ENCODE assay signal across 28 cellular contexts in the genomic region with DNA sequence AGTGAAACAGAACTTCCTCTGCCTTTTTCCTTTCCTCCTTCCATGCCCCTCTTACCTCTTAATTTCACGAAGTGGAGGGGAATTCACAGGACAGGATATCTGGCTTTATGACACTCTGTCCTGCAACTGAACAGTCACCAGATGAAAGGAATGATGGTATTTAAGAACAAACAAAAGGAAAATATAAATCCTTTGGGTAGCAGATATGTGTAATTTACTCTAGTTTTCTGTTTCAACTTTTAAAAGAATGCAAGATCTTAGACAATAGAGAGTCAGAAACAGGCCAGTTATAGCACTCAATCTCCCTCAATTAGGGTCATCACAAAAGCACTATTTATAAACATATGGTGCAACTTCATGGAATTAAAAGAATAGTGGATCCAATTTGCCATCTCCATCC. TPM values are rescaled to one million over a fixed set of nuclear protein-coding genes. Genes with fewer than 3 reads are reported as not detected.
A peak's percentile ranks its signal among the peaks of the same experiment; 100 is the strongest.
DNase-seq lines count a peak whose midpoint lies in the region; ATAC-seq, FAIRE-seq and TF ChIP-seq lines count a peak whose summit lies in the region.
"Had no signal": no experiment of that assay in that cellular context is flagged by ENCODE, and none has a peak within 500 bp of the region (broad histone marks: within the 10 kb centered on the region; RNA-seq: fewer than 3 reads in every experiment).

No MANE protein-coding gene starts in this region.

- DNase-seq in IMR-90 (no peak), H1 (ENCODE audit: low read depth in 1 of 2, low spot score in 2 of 2) (no peak), neural progenitor cell (ENCODE audit: low spot score) (no peak), epidermal melanocyte (ENCODE audit: insufficient read length, low spot score) (no peak), NCI-H2081 (lab: John Stamatoyannopoulos, UW) (no peak)
- no peak for DNase-seq in activated T-cell treated with anti-CD3 and anti-CD28 coated beads, Interleukin-2, amount 50 U/mL, for 4 hours
- DNase-seq: 8988T; ACHN; BE2C; C1 segment of cervical spinal cord; CD4-positive, alpha-beta memory T cell; CD4-positive, CD25-positive, alpha-beta regulatory T cell; CD8-positive, alpha-beta memory T cell; COR-L47; DMS 273 treated with DMSO at 0.1 percent for 48 hours; DMS153; DMS53; DMS79; DND-41; EL; GDM1 had no signal

- TF ChIP-seq CTCF in IMR-90 (conservative IDR thresholded peaks at IDR 0.05; ENCODE audit: low read depth, low read length) (no peak), H1 (IDR thresholded peaks at IDR 0.05; ENCODE audit: control extremely low read depth in 1 of 3, insufficient read depth in 1 of 3, low read depth in 1 of 3, low read length in 3 of 3) (no peak), neural progenitor cell (IDR thresholded peaks at IDR 0.05) (no peak)

- H3K36me3 ChIP-seq in IMR-90 (ENCODE audit: control insufficient read depth, insufficient read depth, low read length) (no peaks in the 10 kb centered on the region; the same call in 1 of the 2 replicates), H1 (ENCODE audit: control insufficient read depth in 2 of 4, insufficient read depth in 4 of 4, low read length in 3 of 4) (no peaks in the 10 kb centered on the region), neural progenitor cell (no peaks in the 10 kb centered on the region)
- H3K36me3 ChIP-seq: BE2C, BLaER1 had no signal

- in situ Hi-C loops in IMR-90 (cut with MboI; ENCODE audit: low sequenced_read_pairs): no loop called here

- H3K27ac ChIP-seq in IMR-90 (ENCODE audit: insufficient read depth, low read length) (no peak overlapping the region), H1 (ENCODE audit: low read depth, low read length) (no peak overlapping the region), neural progenitor cell (no peak overlapping the region)
- H3K27ac ChIP-seq: BLaER1 had no signal

- H3K4me1 Mint-ChIP-seq in neural progenitor cell: peaks cover 18% of the 10 kb centered on the region
- H3K4me1 Mint-ChIP-seq in activated T-cell treated with anti-CD3 and anti-CD28 coated beads, Interleukin-2, amount 50 U/mL, for 4 hours (ENCODE audit: low read depth): no peaks in the 10 kb centered on the region
- H3K4me1 Mint-ChIP-seq: CD14-positive monocyte; CD4-positive, alpha-beta memory T cell; CD4-positive, CD25-positive, alpha-beta regulatory T cell; CD8-positive, alpha-beta memory T cell had no signal

- H3K79me1 ChIP-seq in IMR-90 (ENCODE audit: low read depth in 1 of 2, low read length in 2 of 2): peaks cover 4 to 16% of the 10 kb centered on the region in 2 experiments; a peak in 1 of 4 replicates
- no peaks in the 10 kb centered on the region for H3K79me1 ChIP-seq in H1 (ENCODE audit: low read depth, low read length)

- TF ChIP-seq RAD21 in IMR-90 (IDR thresholded peaks at IDR 0.05; ENCODE audit: low read length): no peak
- TF ChIP-seq RAD21 in H1 (IDR thresholded peaks at IDR 0.05 in 1 of 2, conservative IDR thresholded peaks at IDR 0.05 in 1 of 2; ENCODE audit: low read depth in 2 of 2, low read length in 2 of 2): no peak

- ATAC-seq in IMR-90 (ENCODE audit: low read depth) (no peak), SK-N-SH treated with all-trans-retinoic acid at 6 μM for 48 hours (no peak)
- ATAC-seq in activated T-cell treated with anti-CD3 and anti-CD28 coated beads, Interleukin-2, amount 50 U/mL, for 4 hours: no peak
- ATAC-seq: GM12878 had no signal

- H2BK20ac ChIP-seq in IMR-90 (ENCODE audit: low read depth, low read length) (no peak overlapping the region), H1 (ENCODE audit: low read length) (no peak overlapping the region; the same call in 1 of the 2 replicates)

- dilution Hi-C loops in IMR-90 (cut with HindIII; ENCODE audit: low sequenced_read_pairs, unreplicated experiment): no loop called here

- no peak overlapping the region for H3K4me3 Mint-ChIP-seq in neural progenitor cell
- no peak overlapping the region for H3K4me3 Mint-ChIP-seq in activated T-cell treated with anti-CD3 and anti-CD28 coated beads, Interleukin-2, amount 50 U/mL, for 4 hours
- H3K4me3 Mint-ChIP-seq: CD14-positive monocyte; CD4-positive, alpha-beta memory T cell; CD4-positive, CD25-positive, alpha-beta regulatory T cell; CD8-positive, alpha-beta memory T cell had no signal

- no peaks in the 10 kb centered on the region for H3K9me3 Mint-ChIP-seq in neural progenitor cell
- H3K9me3 Mint-ChIP-seq in activated T-cell treated with anti-CD3 and anti-CD28 coated beads, Interleukin-2, amount 50 U/mL, for 4 hours: no peaks in the 10 kb centered on the region

- no peaks in the 10 kb centered on the region; the same call in 1 of the 2 replicates for H3K23me2 ChIP-seq in H1 (ENCODE audit: low read depth, low read length)

- no peaks in the 10 kb centered on the region for H3K9me1 ChIP-seq in IMR-90 (ENCODE audit: insufficient read depth, low read length)

- no peak for TF ChIP-seq EP300 in H1 (IDR thresholded peaks at IDR 0.05; ENCODE audit: borderline replicate concordance in 1 of 2, low read depth in 2 of 2, low read length in 2 of 2)

- intact Hi-C loops in IMR-90 (cut with micrococcal nuclease): no loop called here

- H3K18ac ChIP-seq in IMR-90 (ENCODE audit: low read depth, low read length): no peak overlapping the region
- H3K18ac ChIP-seq in H1 (ENCODE audit: extremely low read depth, low read length): no peak overlapping the region

- H3K27me3 ChIP-seq in IMR-90 (ENCODE audit: control insufficient read depth, insufficient read depth, low read length) (no peaks in the 10 kb centered on the region), H1 (replicated peaks in 1 of 4; ENCODE audit: control insufficient read depth in 3 of 4, extremely low read depth in 1 of 4, insufficient read depth in 3 of 4, low read length in 3 of 4) (no peaks in the 10 kb centered on the region), neural progenitor cell (no peaks in the 10 kb centered on the region)
- H3K27me3 ChIP-seq: BE2C, BLaER1 had no signal

- no peak overlapping the region for H4K5ac ChIP-seq in IMR-90 (ENCODE audit: low read depth, low read length)
- no peak overlapping the region for H4K5ac ChIP-seq in H1 (ENCODE audit: insufficient read length, low read depth, low read length)

- no peaks in the 10 kb centered on the region for H3F3A ChIP-seq in neural progenitor cell (ENCODE audit: low read depth)

- H3K14ac ChIP-seq in IMR-90 (replicated peaks; ENCODE audit: low read depth, low read length): peak overlapping the region; percentile 60; the same call in 1 of the 2 replicates
- no peak overlapping the region for H3K14ac ChIP-seq in H1 (ENCODE audit: insufficient read length)

- no peaks in the 10 kb centered on the region for H3K9me3 ChIP-seq in IMR-90 (ENCODE audit: control insufficient read depth, insufficient read depth, low read length)
- no peaks in the 10 kb centered on the region; a peak in 1 of 4 replicates for H3K9me3 ChIP-seq in H1 (ENCODE audit: insufficient read depth in 2 of 2, low read depth in 1 of 2, low read length in 1 of 2)
- no peaks in the 10 kb centered on the region for H3K9me3 ChIP-seq in neural progenitor cell (ENCODE audit: low read depth)
- H3K9me3 ChIP-seq: BE2C, BLaER1 had no signal

- CTCF ChIA-PET in IMR-90 (lab: Yijun Ruan, JAX) (no interaction called here), H1 (lab: Charles Lee; ENCODE audit: partially characterized antibody) (no interaction called here)

- FAIRE-seq in H1 (lab: Jason Lieb, UNC): no peak
- FAIRE-seq: A204.1, GM12878, GM12892, GM18507 had no signal

- H3K4me2 ChIP-seq in IMR-90 (ENCODE audit: low read depth, low read length) (no peak overlapping the region), H1 (ENCODE audit: insufficient read depth in 1 of 2, low read depth in 2 of 2, low read length in 2 of 2) (0 out of 4 replicates have a peak overlapping the region, but pooled peaks of 1 of the 2 experiments have one; percentile 4), neural progenitor cell (peak overlapping the region; percentile 17)
- H3K4me2 ChIP-seq: BLaER1 had no signal

- H2BK120ac ChIP-seq in IMR-90 (ENCODE audit: low read depth, low read length) (no peak overlapping the region), H1 (replicated peaks; ENCODE audit: low read depth, low read length) (no peak overlapping the region)

- H2BK5ac ChIP-seq in IMR-90 (ENCODE audit: low read depth, low read length, poor library complexity, severe bottlenecking) (no peak overlapping the region), H1 (ENCODE audit: low read depth, low read length) (no peak overlapping the region)

- H3K79me2 ChIP-seq in H1 (ENCODE audit: control insufficient read depth in 1 of 2, insufficient read depth in 2 of 2, low read length in 2 of 2) (no peaks in the 10 kb centered on the region), neural progenitor cell (ENCODE audit: low read depth) (no peaks in the 10 kb centered on the region)

- H3K4me1 ChIP-seq in IMR-90 (ENCODE audit: control insufficient read depth, insufficient read depth, low read length): no peaks in the 10 kb centered on the region
- H3K4me1 ChIP-seq in H1 (replicated peaks in 1 of 4; ENCODE audit: control insufficient read depth in 3 of 4, insufficient read depth in 4 of 4, low read length in 3 of 4): peaks cover 6 to 9% (median 7%) of the 10 kb centered on the region in 4 experiments
- H3K4me1 ChIP-seq in neural progenitor cell: peaks cover 15% of the 10 kb centered on the region
- H3K4me1 ChIP-seq: BE2C, BLaER1 had no signal

- BruUV-seq in IMR-90 (replicated peaks; lab: Mats Ljungman, UMichigan): no TSS peak

- H3K4me3 ChIP-seq in IMR-90 (ENCODE audit: insufficient read depth, low read depth, low read length): no peak overlapping the region
- H3K4me3 ChIP-seq in H1 (ENCODE audit: extremely low read depth in 1 of 4, insufficient read depth in 2 of 4, low read depth in 3 of 4, low read length in 4 of 4): no peak overlapping the region
- no peak overlapping the region for H3K4me3 ChIP-seq in neural progenitor cell
- H3K4me3 ChIP-seq: BLaER1, GM12878 had no signal

- no peak overlapping the region for H3K9ac ChIP-seq in IMR-90 (ENCODE audit: low read depth, low read length)
- H3K9ac ChIP-seq in H1 (replicated peaks in 1 of 4; ENCODE audit: extremely low read depth in 1 of 4, low read depth in 3 of 4, low read length in 3 of 4): no peak overlapping the region
- H3K9ac ChIP-seq in neural progenitor cell: no peak overlapping the region
- H3K9ac ChIP-seq: BLaER1 had no signal

- H4K91ac ChIP-seq in IMR-90 (ENCODE audit: insufficient read depth, low read depth, low read length): no peak overlapping the region
- H4K91ac ChIP-seq in H1 (replicated peaks; ENCODE audit: insufficient read length, low read length): no peak overlapping the region

- H4K20me1 ChIP-seq in IMR-90 (ENCODE audit: insufficient read depth, low read length) (no peaks in the 10 kb centered on the region; the same call in 1 of the 2 replicates), H1 (replicated peaks in 1 of 2; ENCODE audit: control insufficient read depth in 1 of 2, insufficient read depth in 2 of 2, low read length in 2 of 2) (no peaks in the 10 kb centered on the region), neural progenitor cell (ENCODE audit: low read depth) (no peaks in the 10 kb centered on the region)
- H4K20me1 ChIP-seq: BLaER1 had no signal

- no peak overlapping the region for H3K4ac ChIP-seq in IMR-90 (ENCODE audit: low read depth, low read length)
- H3K4ac ChIP-seq in H1 (replicated peaks; ENCODE audit: insufficient read length, low read depth, low read length): no peak overlapping the region

- H2AK9ac ChIP-seq in IMR-90 (replicated peaks; ENCODE audit: low read depth, low read length, poor library complexity): no peak overlapping the region

- H3K56ac ChIP-seq in IMR-90 (ENCODE audit: extremely low read depth, insufficient read depth, low read length) (no peak overlapping the region), H1 (replicated peaks; ENCODE audit: insufficient read length, low read depth, low read length) (no peak overlapping the region)

- H2BK12ac ChIP-seq in H1 (ENCODE audit: low read depth, low read length): no peak overlapping the region

- H2BK15ac ChIP-seq in IMR-90 (ENCODE audit: low read depth, low read length) (no peak overlapping the region), H1 (ENCODE audit: low read length) (no peak overlapping the region)

- H3K23ac ChIP-seq in IMR-90 (ENCODE audit: low read depth, low read length): no peak overlapping the region
- no peak overlapping the region for H3K23ac ChIP-seq in H1 (ENCODE audit: insufficient read length)

- WGBS in IMR-90 (ENCODE audit: extremely low coverage in 2 of 2, insufficient read length in 1 of 2), 2 experiments: no CpG with 5 or more reads among the region's 1 CpG
- 60% methylated on average over 1 of the region's 1 CpG; no CpG with 5 or more reads in 1 of the 2 experiments for WGBS in H1 (ENCODE audit: extremely low coverage in 1 of 2, insufficient coverage in 1 of 2, insufficient read length in 1 of 2, insufficient replicate concordance in 2 of 2, low coverage in 1 of 2, low lambda C conversion rate in 2 of 2, missing lambda C conversion rate in 1 of 2), 2 experiments

- no peaks in the 10 kb centered on the region for H3K27me3 Mint-ChIP-seq in neural progenitor cell (ENCODE audit: insufficient read depth, low read depth)
- peaks cover 5% of the 10 kb centered on the region for H3K27me3 Mint-ChIP-seq in activated T-cell treated with anti-CD3 and anti-CD28 coated beads, Interleukin-2, amount 50 U/mL, for 4 hours (ENCODE audit: low read depth)

- no peak overlapping the region for H3K27ac Mint-ChIP-seq in neural progenitor cell
- H3K27ac Mint-ChIP-seq: CD14-positive monocyte; CD4-positive, alpha-beta memory T cell; CD4-positive, CD25-positive, alpha-beta regulatory T cell; CD8-positive, alpha-beta memory T cell had no signal

- no peak overlapping the region for H2AK5ac ChIP-seq in IMR-90 (ENCODE audit: low read depth, low read length)
- no peak overlapping the region for H2AK5ac ChIP-seq in H1 (ENCODE audit: low read depth, low read length)

- no peak overlapping the region for H4K8ac ChIP-seq in IMR-90 (ENCODE audit: low read depth in 2 of 2, low read length in 2 of 2)
- H4K8ac ChIP-seq in H1 (ENCODE audit: extremely low read depth, insufficient read depth, low read length): no peak overlapping the region

- TF ChIP-seq POLR2A in IMR-90 (IDR thresholded peaks at IDR 0.05; ENCODE audit: low read depth, low read length) (no peak), H1 (IDR thresholded peaks at IDR 0.05; ENCODE audit: control extremely low read depth in 1 of 2, low read depth in 2 of 2, low read length in 2 of 2) (no peak)

- H2AFZ ChIP-seq in IMR-90 (replicated peaks; ENCODE audit: low read length, poor library complexity): no peak overlapping the region
- H2AFZ ChIP-seq in H1 (ENCODE audit: low read length): 0 out of 2 replicates have a peak overlapping the region, but pooled peaks have one; percentile 3
- peak overlapping the region; percentile 63 for H2AFZ ChIP-seq in neural progenitor cell (replicated peaks)

- H3K36me3 Mint-ChIP-seq in neural progenitor cell: no peaks in the 10 kb centered on the region
- no peaks in the 10 kb centered on the region for H3K36me3 Mint-ChIP-seq in activated T-cell treated with anti-CD3 and anti-CD28 coated beads, Interleukin-2, amount 50 U/mL, for 4 hours (ENCODE audit: insufficient read depth)
- H3K36me3 Mint-ChIP-seq: CD14-positive monocyte; CD4-positive, alpha-beta memory T cell; CD4-positive, CD25-positive, alpha-beta regulatory T cell; CD8-positive, alpha-beta memory T cell had no signal

- POLR2A ChIA-PET in IMR-90 (lab: Charles Lee; ENCODE audit: unreplicated experiment) (no interaction called here), H1 (lab: Charles Lee; ENCODE audit: partially characterized antibody) (interaction anchor here (1.2 kb wide), 1 partner anchor 19 kb away, joined by 3 read pairs; no protein-coding TSS in a partner anchor)

RNA-seq across cellular contexts. Expression of a gene that starts 25.0 kb away (rescaled TPM):
- total RNA-seq in IMR-90 (2012; rRNA removed) (72.4 and 130 TPM in 2 replicates), neural progenitor cell (ENCODE audit: low replicate concordance) (136 and 200 TPM in 2 replicates)
- polyA plus RNA-seq in IMR-90 (2012; rRNA removed) (108 and 119 TPM in 2 replicates), H1 (2011; rRNA removed) (46.0 and 50.7 TPM in 2 replicates)
- 84.5 and 106 TPM in 2 replicates for polyA plus RNA-seq in IMR-90 (2012; cell fraction: cytosol; rRNA removed)
- polyA plus RNA-seq in IMR-90 (2012; cell fraction: nucleus; rRNA removed; ENCODE audit: low replicate concordance): 141 and 145 TPM in 2 replicates
- total RNA-seq in H1 (2021; fragmentation: NEBNext Ultra II Directional; extraction: Animal tissue kit (Norgen Biotek cat#: 25700)): 103 and 104 TPM in 2 replicates
- 45.4 TPM for polyA plus RNA-seq in H1 (2011; cell fraction: cytosol; rRNA removed)
- 77.0 TPM for polyA plus RNA-seq in H1 (2011; cell fraction: nucleus; rRNA removed)
- polyA plus RNA-seq in H1 (2012, experiment 1 of 2): 35.0 to 68.1 TPM (median 44.6 TPM) in 4 replicates
- 13.2 TPM for polyA plus RNA-seq in H1 (2012, experiment 2 of 2)
- 89.7 TPM for polyA plus RNA-seq in H1 (2013, experiment 1 of 2)
- 80.7 TPM for polyA plus RNA-seq in H1 (2013, experiment 2 of 2)
- polyA minus RNA-seq in H1 (2011; rRNA and poly(A)+ RNA removed): 38.8 and 46.1 TPM in 2 replicates
- 64.0 TPM for polyA minus RNA-seq in H1 (2011; cell fraction: cytosol; rRNA and poly(A)+ RNA removed)
- 103 TPM for polyA minus RNA-seq in H1 (2011; cell fraction: nucleus; rRNA and poly(A)+ RNA removed)
- under 1 TPM; 0.11 to 0.30 (median 0.14) TPM for total RNA-seq in activated T-cell treated with anti-CD3 and anti-CD28 coated beads, Interleukin-2, amount 50 U/mL, for 4 hours
- total RNA-seq: CD4-positive, alpha-beta memory T cell; CD8-positive, alpha-beta memory T cell had no signal
- polyA plus RNA-seq: CD14-positive monocyte; CD4-positive, alpha-beta memory T cell; CD4-positive, CD25-positive, alpha-beta regulatory T cell; CD8-positive, alpha-beta memory T cell had no signal

Comparison
In these comparisons a context has a peak if more than half of its experiments do, and no peak if none do; other contexts are left out.
1. RNA of a gene that starts 25.0 kb away (total RNA-seq): 136 to 200 TPM in neural progenitor cell, 103 to 104 TPM in H1 and 72.4 to 130 TPM in IMR-90; 0.11 to 0.30 TPM in activated T-cell treated with anti-CD3 and anti-CD28 coated beads, Interleukin-2, amount 50 U/mL, for 4 hours; every median in the first group is over 10 times any median in the second.